Comparison of ENCODE assay signal across 24 cellular contexts in the genomic region with DNA sequence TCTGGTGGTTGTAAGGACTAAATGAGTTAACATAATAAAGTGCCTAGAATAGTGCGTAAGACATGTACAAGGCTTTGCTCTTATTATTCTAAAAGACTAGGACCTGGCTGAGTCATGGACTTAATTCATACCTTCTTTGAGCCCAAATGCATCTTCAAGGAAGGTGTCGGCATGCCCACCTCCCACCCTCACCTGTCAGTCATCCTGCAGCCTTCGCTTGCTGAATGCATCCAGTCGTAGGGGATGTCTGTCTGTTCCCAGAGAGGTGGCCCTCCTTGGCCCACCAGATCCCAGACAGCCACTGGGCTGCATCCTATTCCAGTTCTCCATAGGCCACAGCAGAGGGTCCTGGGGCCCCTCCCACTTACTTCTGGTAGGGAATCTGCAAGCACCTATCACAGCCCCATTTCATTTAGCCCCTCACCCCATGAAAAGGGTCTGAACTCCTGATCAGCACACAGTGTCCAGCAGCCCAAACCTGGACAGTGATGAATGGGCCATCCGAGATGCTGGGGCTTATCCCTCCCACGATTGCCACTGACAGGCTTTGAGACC.
"Had no signal": no experiment of that assay in that cellular context is flagged by ENCODE, and none has a peak within 500 bp of the region (broad histone marks: within the 10 kb centered on the region; RNA-seq: fewer than 3 reads in every experiment).

No MANE protein-coding gene starts in this region.

- H3K4me3 ChIP-seq: colonic mucosa, esophagus muscularis mucosa, gastroesophageal sphincter, heart right ventricle, lower lobe of right lung, prostate gland, right atrium auricular region, sigmoid colon, stomach, thyroid gland had no signal

- H3K36me3 Mint-ChIP-seq: natural killer cell; stimulated activated effector memory CD8-positive, alpha-beta T cell treated with anti-CD3 and anti-CD28 coated beads, Interleukin-12 subunit alpha, Interleukin-12 subunit beta, amount 100 ng/mL, for 72 hours had no signal

- ATAC-seq: gastroesophageal sphincter; left colon; natural killer cell; stimulated activated effector memory CD8-positive, alpha-beta T cell treated with anti-CD3 and anti-CD28 coated beads, Interleukin-12 subunit alpha, Interleukin-12 subunit beta, amount 100 ng/mL, for 72 hours had no signal

- H3K9me3 Mint-ChIP-seq: natural killer cell; neural crest cell; stimulated activated effector memory CD8-positive, alpha-beta T cell treated with anti-CD3 and anti-CD28 coated beads, Interleukin-12 subunit alpha, Interleukin-12 subunit beta, amount 100 ng/mL, for 72 hours had no signal

- H3K9ac ChIP-seq: parathyroid adenoma had no signal

- H3K27ac ChIP-seq: colonic mucosa, esophagus muscularis mucosa, foreskin keratinocyte, gastroesophageal sphincter, heart right ventricle, lower lobe of right lung, parathyroid adenoma, prostate gland, right atrium auricular region, sigmoid colon, stomach, thyroid gland had no signal

- H2AFZ ChIP-seq: parathyroid adenoma had no signal

- FAIRE-seq: endothelial cell of umbilical vein, islet of Langerhans had no signal

- H3K4me3 Mint-ChIP-seq: natural killer cell; neural crest cell; stimulated activated effector memory CD8-positive, alpha-beta T cell treated with anti-CD3 and anti-CD28 coated beads, Interleukin-12 subunit alpha, Interleukin-12 subunit beta, amount 100 ng/mL, for 72 hours had no signal

- H3K27me3 ChIP-seq: colonic mucosa, esophagus muscularis mucosa, foreskin keratinocyte, gastroesophageal sphincter, right atrium auricular region, sigmoid colon, thyroid gland had no signal

- H3K4me1 Mint-ChIP-seq: natural killer cell had no signal

- H3K79me2 ChIP-seq: parathyroid adenoma had no signal

- H3K4me1 ChIP-seq: colonic mucosa, lower lobe of right lung, prostate gland, right atrium auricular region, thyroid gland had no signal

- H3K9me3 ChIP-seq: colonic mucosa, esophagus muscularis mucosa, gastroesophageal sphincter, heart right ventricle, lower lobe of right lung, prostate gland, right atrium auricular region, sigmoid colon, stomach, thyroid gland had no signal

- DNase-seq: colonic mucosa; dermis blood vessel endothelial cell; effector memory CD4-positive, alpha-beta T cell; foreskin keratinocyte; hippocampal formation; left colon; lower lobe of right lung; natural killer cell; sigmoid colon; stimulated activated CD4-positive, alpha-beta T cell treated with anti-CD3 and anti-CD28 coated beads, Interleukin-2, amount 100 ng/mL, for 24 hours; stimulated activated CD4-positive, alpha-beta T cell treated with anti-CD3 and anti-CD28 coated beads, Interleukin-4, amount 100 ng/mL, for 24 hours; stimulated activated naive CD4-positive, alpha-beta T cell treated with Interleukin-2 at 50 U/mL for 16 hours; stomach had no signal

- H3K27ac Mint-ChIP-seq: natural killer cell; stimulated activated effector memory CD8-positive, alpha-beta T cell treated with anti-CD3 and anti-CD28 coated beads, Interleukin-12 subunit alpha, Interleukin-12 subunit beta, amount 100 ng/mL, for 72 hours had no signal
